In the genomic region with DNA sequence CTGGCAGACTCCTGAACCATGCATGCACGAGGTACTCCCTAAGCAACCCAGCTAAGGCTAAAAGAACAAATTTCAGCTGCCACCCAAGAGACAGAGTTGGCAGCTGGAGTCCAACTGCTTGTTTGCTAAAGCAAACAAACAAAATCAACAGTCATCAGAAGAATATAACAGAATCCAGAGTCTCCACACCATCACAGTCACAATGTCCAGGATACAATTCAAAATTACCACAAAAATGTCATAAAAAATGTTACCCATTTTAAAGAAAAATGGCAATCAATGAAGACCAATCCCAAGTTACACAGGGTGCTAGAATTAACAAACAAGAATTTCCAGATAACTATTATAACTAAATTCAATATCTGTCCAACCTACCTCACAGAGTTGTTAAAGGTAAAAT, we compare ENCODE assay signal across 23 cellular contexts. TPM values are rescaled to one million over a fixed set of nuclear protein-coding genes. Genes with fewer than 3 reads are reported as not detected.
DNase-seq lines count a peak whose midpoint lies in the region; ATAC-seq and TF ChIP-seq lines count a peak whose summit lies in the region.
"Had no signal": no experiment of that assay in that cellular context is flagged by ENCODE, and none has a peak within 500 bp of the region (broad histone marks: within the 10 kb centered on the region; RNA-seq: fewer than 3 reads in every experiment).

No MANE protein-coding gene starts in this region.

- intact Hi-C loops in left ventricle myocardium inferior (cut with micrococcal nuclease), result no loop called here
- intact Hi-C loops in cardiac septum (cut with DNase I), result no loop called here

- DNase-seq in left ventricle myocardium inferior (no peak), cardiac septum (ENCODE audit: low spot score) (no peak), endodermal cell (no peak), COLO668 (lab: John Stamatoyannopoulos, UW; ENCODE audit: unreplicated experiment) (no peak), NCI-H146 treated with DMSO at 0.1 percent for 48 hours (lab: John Stamatoyannopoulos, UW; ENCODE audit: unreplicated experiment) (no peak)
- DNase-seq in stimulated activated naive B cell treated with anti-CD40 and anti-IgM and Interleukin-4, amounts not matched to agents 10 μg/mL and 1 μg/mL and 100 μg/mL, for 72 hours, result no peak
- DNase-seq: DMS79; H7; HFFc6; KBM-7; NCI-H1092; NCI-H146; NCI-H2029 treated with DMSO at 0.1 percent for 48 hours; NCI-H226; NCI-H524; NCI-H774; NK-92 treated with Interleukin-12 subunit alpha and Interleukin-12 subunit beta, amount 100 ng/mL, for 24 hours; Peyer's patch had no signal

- peak overlapping the region; percentile 56; the same call in 1 of the 2 replicates for H3K9ac ChIP-seq in OCI-LY1 (ENCODE audit: low read length)
- H3K9ac ChIP-seq in endodermal cell (ENCODE audit: extremely low read depth, low read length, poor library complexity, severe bottlenecking), result no peak overlapping the region

- H3K9me3 ChIP-seq in left ventricle myocardium inferior (replicated peaks), result peaks cover 14% of the 10 kb centered on the region
- no peaks in the 10 kb centered on the region for H3K9me3 ChIP-seq in OCI-LY1 (ENCODE audit: low read length)
- H3K9me3 ChIP-seq in endodermal cell (ENCODE audit: control insufficient read depth, low read length), result peaks cover 15% of the 10 kb centered on the region
- H3K9me3 ChIP-seq: Peyer's patch had no signal

- no peak for ATAC-seq in stimulated activated naive B cell treated with anti-CD40 and anti-IgM and Interleukin-4, amounts not matched to agents 10 μg/mL and 1 μg/mL and 100 μg/mL, for 72 hours (replicated peaks)
- ATAC-seq in HG03280 (IDR thresholded peaks at IDR 0.05; ENCODE audit: unreplicated experiment), result no peak

- no peaks in the 10 kb centered on the region for H3F3A ChIP-seq in OCI-LY1 (ENCODE audit: insufficient read depth, low read length)

- H3K4me3 ChIP-seq in left ventricle myocardium inferior (no peak overlapping the region), OCI-LY1 (ENCODE audit: low read depth, low read length, poor library complexity, severe bottlenecking) (no peak overlapping the region), endodermal cell (ENCODE audit: low read length) (peak overlapping the region; percentile 0)
- H3K4me3 ChIP-seq: Peyer's patch had no signal

- H3K9me3 Mint-ChIP-seq in endodermal cell, result peaks cover 1% of the 10 kb centered on the region
- peaks cover 5 to 15% of the 10 kb centered on the region in 2 donors for H3K9me3 Mint-ChIP-seq in stimulated activated naive B cell treated with anti-CD40 and anti-IgM and Interleukin-4, amounts not matched to agents 10 μg/mL and 1 μg/mL and 100 μg/mL, for 72 hours

- 60 to 94% methylated on average over 1 of the region's 1 CpG for WGBS in endodermal cell (ENCODE audit: insufficient coverage in 1 of 2, insufficient read length in 1 of 2), 2 experiments

- TF ChIP-seq CTCF in left ventricle myocardium inferior (IDR thresholded peaks at IDR 0.05; ENCODE audit: borderline replicate concordance) (no peak), OCI-LY1 (IDR thresholded peaks at IDR 0.05; ENCODE audit: low read length) (no peak), endodermal cell (conservative IDR thresholded peaks at IDR 0.05) (no peak)

- peaks cover 16% of the 10 kb centered on the region for H3K4me1 Mint-ChIP-seq in endodermal cell
- H3K4me1 Mint-ChIP-seq in stimulated activated naive B cell treated with anti-CD40 and anti-IgM and Interleukin-4, amounts not matched to agents 10 μg/mL and 1 μg/mL and 100 μg/mL, for 72 hours, result peaks cover 50 to 92% of the 10 kb centered on the region in 2 donors

- no peak overlapping the region for H3K27ac Mint-ChIP-seq in endodermal cell
- H3K27ac Mint-ChIP-seq in stimulated activated naive B cell treated with anti-CD40 and anti-IgM and Interleukin-4, amounts not matched to agents 10 μg/mL and 1 μg/mL and 100 μg/mL, for 72 hours, result peak overlapping the region; percentile 89
- H3K27ac Mint-ChIP-seq: HFFc6 had no signal

- H3K36me3 Mint-ChIP-seq in endodermal cell (ENCODE audit: low read depth), result no peaks in the 10 kb centered on the region
- H3K36me3 Mint-ChIP-seq in stimulated activated naive B cell treated with anti-CD40 and anti-IgM and Interleukin-4, amounts not matched to agents 10 μg/mL and 1 μg/mL and 100 μg/mL, for 72 hours, result peaks cover 88 to 97% of the 10 kb centered on the region in 2 donors

- no peaks in the 10 kb centered on the region for H3K9me2 ChIP-seq in OCI-LY1 (ENCODE audit: low read depth, low read length)

- no peak overlapping the region for H2AFZ ChIP-seq in OCI-LY1 (ENCODE audit: low read length)

- H3K36me3 ChIP-seq in left ventricle myocardium inferior, result peaks cover 39% of the 10 kb centered on the region
- H3K36me3 ChIP-seq in OCI-LY1 (ENCODE audit: insufficient read depth, low read length), result peaks cover 95% of the 10 kb centered on the region
- no peaks in the 10 kb centered on the region for H3K36me3 ChIP-seq in endodermal cell (ENCODE audit: control insufficient read depth, insufficient read depth, low read length)
- H3K36me3 ChIP-seq: Peyer's patch had no signal

- peaks cover 14% of the 10 kb centered on the region for H3K27me3 Mint-ChIP-seq in endodermal cell (ENCODE audit: insufficient read depth)
- no peaks in the 10 kb centered on the region for H3K27me3 Mint-ChIP-seq in stimulated activated naive B cell treated with anti-CD40 and anti-IgM and Interleukin-4, amounts not matched to agents 10 μg/mL and 1 μg/mL and 100 μg/mL, for 72 hours

- peaks cover 93% of the 10 kb centered on the region for H3K4me1 ChIP-seq in left ventricle myocardium inferior
- peaks cover 99% of the 10 kb centered on the region for H3K4me1 ChIP-seq in OCI-LY1 (ENCODE audit: insufficient read depth, low read length, severe bottlenecking)
- H3K4me1 ChIP-seq in endodermal cell (ENCODE audit: control insufficient read depth, insufficient read depth, low read length), result peaks cover 19% of the 10 kb centered on the region

- H3K79me2 ChIP-seq in OCI-LY1 (ENCODE audit: insufficient read depth, low read length), result peaks cover 92% of the 10 kb centered on the region

- H3K27me3 ChIP-seq in left ventricle myocardium inferior (ENCODE audit: low read depth) (no peaks in the 10 kb centered on the region), OCI-LY1 (ENCODE audit: insufficient read depth, low read length) (no peaks in the 10 kb centered on the region), endodermal cell (ENCODE audit: control insufficient read depth, insufficient read depth, low read length, poor library complexity, severe bottlenecking) (no peaks in the 10 kb centered on the region)
- H3K27me3 ChIP-seq: Peyer's patch had no signal

- H3K4me3 Mint-ChIP-seq in endodermal cell, result no peak overlapping the region
- peak overlapping the region; percentile 15 to 43 for H3K4me3 Mint-ChIP-seq in stimulated activated naive B cell treated with anti-CD40 and anti-IgM and Interleukin-4, amounts not matched to agents 10 μg/mL and 1 μg/mL and 100 μg/mL, for 72 hours
- H3K4me3 Mint-ChIP-seq: HFFc6 had no signal

- H3K4me2 ChIP-seq in OCI-LY1 (ENCODE audit: low read length), result peak overlapping the region; percentile 67; the same call in 1 of the 2 replicates

- H4K20me1 ChIP-seq in OCI-LY1 (ENCODE audit: insufficient read depth, low read length), result no peaks in the 10 kb centered on the region

- peak overlapping the region; percentile 4 for H3K27ac ChIP-seq in left ventricle myocardium inferior (replicated peaks)
- H3K27ac ChIP-seq in OCI-LY1 (ENCODE audit: low read depth, low read length, poor library complexity, severe bottlenecking), result peak overlapping the region; percentile 95
- H3K27ac ChIP-seq in endodermal cell (ENCODE audit: low read depth, low read length), result no peak overlapping the region
- H3K27ac ChIP-seq: C4-2B, HL-60, Peyer's patch had no signal

RNA-seq across cellular contexts. Expression of a gene that starts 42.9 kb away (rescaled TPM):
- total RNA-seq in left ventricle myocardium inferior (22.9 TPM), cardiac septum (26.5 TPM), endodermal cell (1 to 10 TPM in 1 of 2 donors, under 1 TPM in 1; 0.80 to 1.1 TPM)
- polyA plus RNA-seq in endodermal cell (2013, experiment 1 of 2), result 5.2 TPM
- 7.0 TPM for polyA plus RNA-seq in endodermal cell (2013, experiment 2 of 2)
- total RNA-seq: HT-29 had no signal

Comparison
In these comparisons a context has a peak if more than half of its experiments do, and no peak if none do; other contexts are left out.
1. RNA of a gene that starts 42.9 kb away (total RNA-seq): 26.5 TPM in cardiac septum (single experiment) and 22.9 TPM in left ventricle myocardium inferior (single experiment); 0.80 to 1.1 TPM in endodermal cell; every median in the first group is over 10 times any median in the second.